ENCODE assay signal across 1 cellular context in genomic region chr16:27367463-27368357, GRCh38.
A peak's percentile ranks its signal among the peaks of the same experiment; 100 is the strongest.
TF ChIP-seq lines count a peak whose summit lies in the region.

No MANE protein-coding gene starts in this region.

TF ChIP-seq in K562, 482 proteins besides CTCF, POLR2A, EP300 and RAD21 (continued from another document and continues in another):
- TF ChIP-seq BCLAF1 (IDR thresholded peaks at IDR 0.05; ENCODE audit: borderline replicate concordance in 1 of 2, control insufficient read depth in 1 of 2, low read depth in 2 of 2, low read length in 1 of 2) (no peak), SUPT5H (IDR thresholded peaks at IDR 0.05) (no peak), HSF4 (CRISPR knock-in tag; IDR thresholded peaks at IDR 0.05; ENCODE audit: borderline replicate concordance) (no peak), HDAC1 (IDR thresholded peaks at IDR 0.05) (peak in 1 of 2 experiments; percentile 24; a peak in 1 of 4 replicates), WHSC1 (IDR thresholded peaks at IDR 0.05; ENCODE audit: low read length) (no peak), MAFF (IDR thresholded peaks at IDR 0.05; ENCODE audit: low read length) (no peak), HES1 (IDR thresholded peaks at IDR 0.05; ENCODE audit: low read depth) (no peak), SMARCA5 (IDR thresholded peaks at IDR 0.05) (peak; percentile 97), SMC3 (conservative IDR thresholded peaks at IDR 0.05; ENCODE audit: insufficient read depth, low read depth, low read length) (peak; percentile 92), E2F1 (CRISPR knock-in tag; IDR thresholded peaks at IDR 0.05) (no peak), ATF3 (IDR thresholded peaks at IDR 0.05) (no peak), ATF3 (CRISPR knock-in tag; conservative IDR thresholded peaks at IDR 0.05) (no peak), EGR1 (conservative IDR thresholded peaks at IDR 0.05) (peak; percentile 63), KLF6 (CRISPR knock-in tag; IDR thresholded peaks at IDR 0.05; ENCODE audit: borderline replicate concordance) (no peak), ZNF143 (CRISPR knock-in tag; IDR thresholded peaks at IDR 0.05) (no peak), TGIF2 (CRISPR knock-in tag; IDR thresholded peaks at IDR 0.05) (no peak), ZNF740 (CRISPR knock-in tag; IDR thresholded peaks at IDR 0.05) (peak; percentile 91), ZNF740 (tag; IDR thresholded peaks at IDR 0.05) (peak in 1 of 2 experiments; percentile 71; a peak in 2 of 4 replicates), HLTF (IDR thresholded peaks at IDR 0.05) (no peak), VEZF1 (CRISPR knock-in tag; IDR thresholded peaks at IDR 0.05) (peak; percentile 63), ZNF146 (CRISPR knock-in tag; IDR thresholded peaks at IDR 0.05; ENCODE audit: unreplicated experiment) (no peak), ATF1 (CRISPR knock-in tag; IDR thresholded peaks at IDR 0.05) (no peak), ATF1 (tag; IDR thresholded peaks at IDR 0.05) (peak; percentile 62), SP1 (CRISPR knock-in tag; IDR thresholded peaks at IDR 0.05) (no peak), ATF7 (IDR thresholded peaks at IDR 0.05) (0 out of 2 replicates have a peak, but pooled peaks have one; percentile 41), PHB2 (IDR thresholded peaks at IDR 0.05; ENCODE audit: low read depth) (no peak), ZBTB5 (IDR thresholded peaks at IDR 0.05) (no peak), STAG1 (CRISPR knock-in tag; IDR thresholded peaks at IDR 0.05; ENCODE audit: borderline replicate concordance) (peak; percentile 75; the same call in 1 of the 2 replicates), SAFB2 (IDR thresholded peaks at IDR 0.05; ENCODE audit: borderline replicate concordance, low read depth, low read length, severe bottlenecking) (no peak), L3MBTL2 (IDR thresholded peaks at IDR 0.05) (peak; percentile 60), ZNF280A (IDR thresholded peaks at IDR 0.05; ENCODE audit: low read depth, partially characterized antibody) (no peak), HDAC3 (IDR thresholded peaks at IDR 0.05; ENCODE audit: borderline replicate concordance, partially characterized antibody) (no peak), BRD4 (IDR thresholded peaks at IDR 0.05) (no peak), POU5F1 (IDR thresholded peaks at IDR 0.05; ENCODE audit: borderline replicate concordance, low read depth, low read length, partially characterized antibody) (no peak), CREM (IDR thresholded peaks at IDR 0.05; ENCODE audit: low read depth) (peak; percentile 52; the same call in 1 of the 2 replicates), MAFG (tag; conservative IDR thresholded peaks at IDR 0.05) (no peak), SAFB (IDR thresholded peaks at IDR 0.05; ENCODE audit: borderline replicate concordance, low read depth, low read length) (no peak), TCF15 (CRISPR knock-in tag; IDR thresholded peaks at IDR 0.05) (no peak), ZNF12 (CRISPR knock-in tag; IDR thresholded peaks at IDR 0.05) (no peak), CBFA2T2 (conservative IDR thresholded peaks at IDR 0.05) (peak; percentile 15; the same call in 1 of the 2 replicates), KDM1A (IDR thresholded peaks at IDR 0.05) (peak; percentile 57 to 78; a peak in 3 of 4 replicates), CAMTA2 (CRISPR knock-in tag; conservative IDR thresholded peaks at IDR 0.05) (no peak), SAP30 (IDR thresholded peaks at IDR 0.05; ENCODE audit: borderline replicate concordance, insufficient read depth, low read depth, low read length, poor library complexity, severe bottlenecking) (no peak), RBM39 (optimal IDR thresholded peaks at IDR 0.05; ENCODE audit: low read depth, low read length) (no peak), RNF2 (IDR thresholded peaks at IDR 0.05) (no peak), JUND (IDR thresholded peaks at IDR 0.05; ENCODE audit: borderline replicate concordance, low read depth, low read length) (peak; percentile 39; the same call in 1 of the 2 replicates), JUND (tag; IDR thresholded peaks at IDR 0.05; ENCODE audit: borderline replicate concordance, low read depth, low read length) (no peak; the same call in 2 of the 3 replicates), MITF (IDR thresholded peaks at IDR 0.05) (no peak), PRDM10 (IDR thresholded peaks at IDR 0.05; ENCODE audit: partially characterized antibody) (no peak), NBN (IDR thresholded peaks at IDR 0.05; ENCODE audit: low read depth) (no peak), ZNF175 (CRISPR knock-in tag; IDR thresholded peaks at IDR 0.05; ENCODE audit: low read depth) (no peak), CBX3 (IDR thresholded peaks at IDR 0.05; ENCODE audit: borderline replicate concordance in 1 of 2, low read length in 2 of 2) (peak in 1 of 2 experiments; percentile 49; a peak in 1 of 3 replicates), CBX8 (IDR thresholded peaks at IDR 0.05; ENCODE audit: borderline replicate concordance, extremely low read depth, low read depth, low read length, poor library complexity, severe bottlenecking) (no peak)
